Comparison of ENCODE assay signal across 29 cellular contexts in genomic region chr10:103021150-103021896, GRCh38.
DNase-seq lines count a peak whose midpoint lies in the region; ATAC-seq, FAIRE-seq and TF ChIP-seq lines count a peak whose summit lies in the region.
"Had no signal": no experiment of that assay in that cellular context is flagged by ENCODE, and none has a peak within 500 bp of the region (broad histone marks: within the 10 kb centered on the region; RNA-seq: fewer than 3 reads in every experiment).

No MANE protein-coding gene starts in this region.

- H3K9ac ChIP-seq in H1 (replicated peaks in 1 of 4; ENCODE audit: extremely low read depth in 1 of 4, low read depth in 3 of 4, low read length in 3 of 4) = no peak overlapping the region
- no peak overlapping the region for H3K9ac ChIP-seq in mesenchymal stem cell (ENCODE audit: low read length)
- H3K9ac ChIP-seq: SK-N-SH had no signal

- H4K20me1 ChIP-seq in H1 (replicated peaks in 1 of 2; ENCODE audit: control insufficient read depth in 1 of 2, insufficient read depth in 2 of 2, low read length in 2 of 2) = no peaks in the 10 kb centered on the region

- H3K36me3 ChIP-seq in SJSA1 = no peaks in the 10 kb centered on the region
- no peaks in the 10 kb centered on the region for H3K36me3 ChIP-seq in H1 (ENCODE audit: control insufficient read depth in 2 of 4, insufficient read depth in 4 of 4, low read length in 3 of 4)
- no peaks in the 10 kb centered on the region for H3K36me3 ChIP-seq in mesenchymal stem cell (ENCODE audit: control insufficient read depth in 1 of 2, insufficient read depth in 2 of 2, low read depth in 1 of 2, low read length in 2 of 2)
- H3K36me3 ChIP-seq: cardiac muscle cell, right atrium auricular region had no signal

- H2AFZ ChIP-seq in H1 (ENCODE audit: low read length) = no peak overlapping the region
- no peak overlapping the region for H2AFZ ChIP-seq in mesenchymal stem cell (ENCODE audit: low read depth, low read length)

- TF ChIP-seq EP300 in H1 (IDR thresholded peaks at IDR 0.05; ENCODE audit: borderline replicate concordance in 1 of 2, low read depth in 2 of 2, low read length in 2 of 2) = no peak

- 87% methylated on average over 18 of the region's 18 CpGs; no CpG with 5 or more reads in 1 of the 2 experiments for WGBS in H1 (ENCODE audit: extremely low coverage in 1 of 2, insufficient coverage in 1 of 2, insufficient read length in 1 of 2, insufficient replicate concordance in 2 of 2, low coverage in 1 of 2, low lambda C conversion rate in 2 of 2, missing lambda C conversion rate in 1 of 2), 2 experiments
- WGBS in mesenchymal stem cell = 83% methylated on average over 17 of the region's 18 CpGs

- no peak overlapping the region for H2BK12ac ChIP-seq in H1 (ENCODE audit: low read depth, low read length)
- H2BK12ac ChIP-seq in mesenchymal stem cell (ENCODE audit: low read length in 2 of 2) = no peak overlapping the region

- H4K91ac ChIP-seq in H1 (replicated peaks; ENCODE audit: insufficient read length, low read length) = no peak overlapping the region
- no peak overlapping the region for H4K91ac ChIP-seq in mesenchymal stem cell (ENCODE audit: low read length)

- H4K8ac ChIP-seq in H1 (ENCODE audit: extremely low read depth, insufficient read depth, low read length) = no peak overlapping the region
- H4K8ac ChIP-seq in mesenchymal stem cell (ENCODE audit: low read length) = no peak overlapping the region

- DNase-seq in SJSA1 (ENCODE audit: low read depth in 1 of 2, low spot score in 2 of 2) (peak; percentile 69 to 74), H1 (ENCODE audit: low read depth in 1 of 2, low spot score in 2 of 2) (no peak), mesenchymal stem cell (peak; percentile 14), left cardiac atrium (no peak), DMS53 (lab: John Stamatoyannopoulos, UW) (no peak), NCI-H345 treated with DMSO at 0.1 percent for 48 hours (lab: John Stamatoyannopoulos, UW; ENCODE audit: unreplicated experiment) (no peak), KBM-7 (no peak)
- DNase-seq: activated CD4-positive, alpha-beta T cell treated with anti-CD3 and anti-CD28 coated beads, Interleukin-2, amount 10 ng/mL, durations not matched to agents 7 days and 5 days; activated naive CD4-positive, alpha-beta T cell; activated T-cell treated with anti-CD3 and anti-CD28 coated beads, Interleukin-2, amount 50 U/mL, for 48 hours; AML-193; amygdala; CD4-positive, alpha-beta memory T cell; dermis blood vessel endothelial cell; Kasumi-1; naive thymus-derived CD4-positive, alpha-beta T cell; NCI-H1694; NCI-H2171 treated with DMSO at 0.1 percent for 48 hours; NCI-H524 treated with DMSO at 0.1 percent for 48 hours; SK-N-SH; stimulated activated CD4-positive, alpha-beta T cell treated with anti-CD3 and anti-CD28 coated beads, Interleukin-4, amount 100 ng/mL, for 4 hours; stimulated activated naive CD4-positive, alpha-beta T cell treated with Interleukin-2 at 50 U/mL for 16 hours; T-helper 2 cell; testis had no signal

- intact Hi-C loops in left cardiac atrium (cut with DNase I) = no loop called here

- no peak overlapping the region for H3K14ac ChIP-seq in H1 (ENCODE audit: insufficient read length)
- no peak overlapping the region for H3K14ac ChIP-seq in mesenchymal stem cell (ENCODE audit: low read length in 2 of 2)

- ATAC-seq in left cardiac atrium = no peak
- ATAC-seq: naive thymus-derived CD4-positive, alpha-beta T cell had no signal

- H3K4me1 ChIP-seq in SJSA1 (replicated peaks) (peaks cover 23% of the 10 kb centered on the region), H1 (replicated peaks in 1 of 4; ENCODE audit: control insufficient read depth in 3 of 4, insufficient read depth in 4 of 4, low read length in 3 of 4) (peaks cover 0 to 8% (median 1%) of the 10 kb centered on the region in 4 experiments; a peak in 2 of 7 replicates), mesenchymal stem cell (ENCODE audit: control insufficient read depth, insufficient read depth, low read depth, low read length) (no peaks in the 10 kb centered on the region)
- H3K4me1 ChIP-seq: right atrium auricular region, testis had no signal

- TF ChIP-seq RAD21 in H1 (IDR thresholded peaks at IDR 0.05 in 1 of 2, conservative IDR thresholded peaks at IDR 0.05 in 1 of 2; ENCODE audit: low read depth in 2 of 2, low read length in 2 of 2) = no peak

- FAIRE-seq in H1 (lab: Jason Lieb, UNC) = no peak
- FAIRE-seq: endometrium, GM19239, HTR-8/SVneo had no signal

- H2BK15ac ChIP-seq in H1 (ENCODE audit: low read length) (no peak overlapping the region), mesenchymal stem cell (ENCODE audit: low read depth, poor library complexity, severe bottlenecking) (no peak overlapping the region)

- H3K23ac ChIP-seq in H1 (ENCODE audit: insufficient read length) (no peak overlapping the region), mesenchymal stem cell (ENCODE audit: low read length in 2 of 2) (no peak overlapping the region)

- no peaks in the 10 kb centered on the region for H3K23me2 ChIP-seq in H1 (ENCODE audit: low read depth, low read length)

- H2BK120ac ChIP-seq in H1 (replicated peaks; ENCODE audit: low read depth, low read length) (no peak overlapping the region), mesenchymal stem cell (ENCODE audit: low read depth, low read length) (no peak overlapping the region)

- no peak overlapping the region; the same call in 1 of the 2 replicates for H2AK5ac ChIP-seq in H1 (ENCODE audit: low read depth, low read length)
- no peak overlapping the region for H2AK5ac ChIP-seq in mesenchymal stem cell (ENCODE audit: low read length, severe bottlenecking)

- H4K5ac ChIP-seq in H1 (ENCODE audit: insufficient read length, low read depth, low read length) = no peak overlapping the region

- in situ Hi-C loops in KBM-7 (cut with MboI; ENCODE audit: low pct_unique_long_range_greater_than_20kb, low sequenced_read_pairs) = no loop called here

- CTCF ChIA-PET in H1 (lab: Charles Lee; ENCODE audit: partially characterized antibody) = no interaction called here

- no peaks in the 10 kb centered on the region for H3K9me3 ChIP-seq in SJSA1 (replicated peaks)
- H3K9me3 ChIP-seq in H1 (ENCODE audit: insufficient read depth in 2 of 2, low read depth in 1 of 2, low read length in 1 of 2) = no peaks in the 10 kb centered on the region
- no peaks in the 10 kb centered on the region for H3K9me3 ChIP-seq in mesenchymal stem cell (ENCODE audit: control insufficient read depth, low read length)
- H3K9me3 ChIP-seq: right atrium auricular region, SK-N-SH, testis had no signal

- H3K4me3 ChIP-seq in SJSA1 (no peak overlapping the region), H1 (ENCODE audit: extremely low read depth in 1 of 4, insufficient read depth in 2 of 4, low read depth in 3 of 4, low read length in 4 of 4) (no peak overlapping the region), mesenchymal stem cell (ENCODE audit: insufficient read depth in 1 of 2, low read depth in 1 of 2, low read length in 2 of 2) (no peak overlapping the region)
- H3K4me3 ChIP-seq: cardiac muscle cell, right atrium auricular region, testis had no signal

- H2BK5ac ChIP-seq in H1 (ENCODE audit: low read depth, low read length) (no peak overlapping the region), mesenchymal stem cell (ENCODE audit: low read depth, low read length, poor library complexity, severe bottlenecking) (no peak overlapping the region)

- no peak overlapping the region for H2BK20ac ChIP-seq in H1 (ENCODE audit: low read length)

- H3K79me2 ChIP-seq in H1 (ENCODE audit: control insufficient read depth in 1 of 2, insufficient read depth in 2 of 2, low read length in 2 of 2) = no peaks in the 10 kb centered on the region; a peak in 1 of 4 replicates

- no peak for TF ChIP-seq POLR2A in H1 (IDR thresholded peaks at IDR 0.05; ENCODE audit: control extremely low read depth in 1 of 2, low read depth in 2 of 2, low read length in 2 of 2)

- H3K18ac ChIP-seq in H1 (ENCODE audit: extremely low read depth, low read length) = no peak overlapping the region; the same call in 1 of the 2 replicates
- H3K18ac ChIP-seq in mesenchymal stem cell (ENCODE audit: low read depth in 1 of 2, low read length in 2 of 2) = no peak overlapping the region

- POLR2A ChIA-PET in H1 (lab: Charles Lee; ENCODE audit: partially characterized antibody) = no interaction called here

- H3K4ac ChIP-seq in H1 (replicated peaks; ENCODE audit: insufficient read length, low read depth, low read length) = no peak overlapping the region
- H3K4ac ChIP-seq in mesenchymal stem cell (ENCODE audit: low read depth in 1 of 2, low read length in 2 of 2) = no peak overlapping the region

- no peak for TF ChIP-seq CTCF in H1 (IDR thresholded peaks at IDR 0.05; ENCODE audit: control extremely low read depth in 1 of 3, insufficient read depth in 1 of 3, low read depth in 1 of 3, low read length in 3 of 3)

- H3K4me2 ChIP-seq in H1 (ENCODE audit: insufficient read depth in 1 of 2, low read depth in 2 of 2, low read length in 2 of 2) (no peak overlapping the region), mesenchymal stem cell (ENCODE audit: low read length, poor library complexity, severe bottlenecking) (no peak overlapping the region)
- H3K4me2 ChIP-seq: SK-N-SH had no signal

- no peaks in the 10 kb centered on the region for H3K27me3 ChIP-seq in SJSA1 (replicated peaks)
- no peaks in the 10 kb centered on the region for H3K27me3 ChIP-seq in H1 (replicated peaks in 1 of 4; ENCODE audit: control insufficient read depth in 3 of 4, extremely low read depth in 1 of 4, insufficient read depth in 3 of 4, low read length in 3 of 4)
- no peaks in the 10 kb centered on the region for H3K27me3 ChIP-seq in mesenchymal stem cell (ENCODE audit: control insufficient read depth in 1 of 2, insufficient read depth in 1 of 2, low read length in 2 of 2)
- H3K27me3 ChIP-seq: cardiac muscle cell, right atrium auricular region, testis had no signal

- H3K79me1 ChIP-seq in H1 (ENCODE audit: low read depth, low read length) (no peaks in the 10 kb centered on the region), mesenchymal stem cell (replicated peaks; ENCODE audit: low read length, poor library complexity, severe bottlenecking) (no peaks in the 10 kb centered on the region)

- peak overlapping the region; percentile 88 for H3K27ac ChIP-seq in SJSA1
- peak overlapping the region; percentile 43; the same call in 1 of the 2 replicates for H3K27ac ChIP-seq in H1 (ENCODE audit: low read depth, low read length)
- no peak overlapping the region for H3K27ac ChIP-seq in mesenchymal stem cell (ENCODE audit: low read length, poor library complexity, severe bottlenecking)
- H3K27ac ChIP-seq: cardiac muscle cell, right atrium auricular region, testis had no signal

- no peak overlapping the region for H3K56ac ChIP-seq in H1 (replicated peaks; ENCODE audit: insufficient read length, low read depth, low read length)

TF ChIP-seq in H1, 55 proteins besides CTCF, POLR2A, EP300 and RAD21:
- TF ChIP-seq HDAC2 (IDR thresholded peaks at IDR 0.05; ENCODE audit: borderline replicate concordance in 1 of 2, low read depth in 2 of 2, low read length in 2 of 2) (no peak), TEAD4 (IDR thresholded peaks at IDR 0.05; ENCODE audit: low read depth, low read length) (peak; percentile 56; the same call in 1 of the 2 replicates)

Comparison
In these comparisons a context has a peak if more than half of its experiments do, and no peak if none do; other contexts are left out.
1. DNase-seq: peak in SJSA1 (2 of 2) and mesenchymal stem cell (single experiment); none in H1 (0 of 2), left cardiac atrium (single experiment), DMS53 (single experiment), NCI-H345 treated with DMSO at 0.1 percent for 48 hours (single experiment) and KBM-7 (single experiment).